ENCODE assay signal across 14 cellular contexts in the genomic region with DNA sequence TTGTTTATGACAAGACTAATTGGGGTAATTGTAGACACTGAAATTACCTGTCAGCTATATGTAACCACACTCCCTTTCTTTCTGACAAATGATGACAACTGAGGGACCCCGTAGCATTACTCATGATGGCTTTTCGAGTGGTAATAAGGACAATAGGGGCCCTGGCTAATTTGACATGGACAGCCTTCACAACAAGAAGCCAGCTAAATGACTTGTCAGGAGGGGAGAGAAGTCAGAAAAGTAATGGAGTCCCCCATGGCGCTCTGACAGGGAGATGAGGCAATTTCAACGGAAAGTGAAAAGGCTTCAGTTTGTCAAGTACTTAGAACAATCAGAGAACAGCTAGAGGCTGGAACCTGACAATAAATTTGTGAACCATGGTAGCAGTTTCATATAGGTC.
"Had no signal": no experiment of that assay in that cellular context is flagged by ENCODE, and none has a peak within 500 bp of the region (broad histone marks: within the 10 kb centered on the region; RNA-seq: fewer than 3 reads in every experiment).

No MANE protein-coding gene starts in this region.

- DNase-seq: activated CD4-positive, CD25-positive, alpha-beta regulatory T cell treated with anti-CD3 and anti-CD28 coated beads, Interleukin-2, amount 50 U/mL, for 72 hours; activated effector memory CD4-positive, alpha-beta T cell treated with anti-CD3 and anti-CD28 coated beads, Interleukin-2, amount 50 U/mL, for 16 hours; activated T-cell treated with anti-CD3 and anti-CD28 coated beads, Interleukin-2, amount 50 U/mL, for 4 hours; head of caudate nucleus; left colon; naive B cell; stimulated activated CD4-positive, alpha-beta T cell treated with anti-CD3 and anti-CD28 coated beads, Interleukin-15, amount 100 ng/mL, for 24 hours; stimulated activated CD4-positive, alpha-beta T cell treated with anti-CD3 and anti-CD28 coated beads, Interleukin-4, amount 100 ng/mL, for 24 hours; stomach; uterus had no signal

- H3K27ac ChIP-seq: breast epithelium, foreskin keratinocyte, parathyroid adenoma, stomach, uterus had no signal

- H3K9me3 ChIP-seq: uterus had no signal

- H3K36me3 ChIP-seq: breast epithelium, uterus had no signal

- H3K4me3 ChIP-seq: breast epithelium, lung, stomach, uterus had no signal

- H3K4me1 ChIP-seq: breast epithelium, parathyroid adenoma, uterus had no signal

- H3K27me3 ChIP-seq: breast epithelium, foreskin keratinocyte, stomach, uterus had no signal
